Comparison of ENCODE assay signal across 31 cellular contexts in the genomic region with DNA sequence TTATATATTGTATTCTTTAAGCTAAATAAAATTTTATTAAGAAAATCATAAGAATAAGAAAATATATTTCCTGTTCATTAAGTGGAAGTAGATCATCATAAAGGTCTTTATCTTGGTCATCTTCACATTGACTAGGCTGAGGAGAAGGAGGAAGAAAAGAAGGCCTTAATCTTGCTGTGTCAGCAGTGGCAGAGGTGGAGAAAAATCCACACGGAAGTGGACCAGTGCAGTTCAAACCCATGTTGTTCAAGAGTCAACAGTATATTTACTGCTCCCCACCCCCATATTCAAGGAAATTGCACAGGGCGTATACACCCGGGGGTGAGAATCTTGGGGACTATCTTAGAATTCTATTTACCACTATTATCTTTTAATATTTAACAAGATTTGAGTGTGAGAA.
"Had no signal": no experiment of that assay in that cellular context is flagged by ENCODE, and none has a peak within 500 bp of the region (broad histone marks: within the 10 kb centered on the region; RNA-seq: fewer than 3 reads in every experiment).

No MANE protein-coding gene starts in this region.

- H3K4me1 ChIP-seq: esophagus muscularis mucosa, lower lobe of right lung, prostate gland had no signal

- H3K36me3 ChIP-seq: esophagus muscularis mucosa, neutrophil, ovary, prostate gland, WERI-Rb-1 had no signal

- H3K27ac ChIP-seq: esophagus muscularis mucosa, foreskin keratinocyte, heart left ventricle, lower lobe of right lung, neutrophil, ovary, prostate gland, skin epidermis, thoracic aorta, WERI-Rb-1 had no signal

- ATAC-seq: activated CD4-positive, CD25-positive, alpha-beta regulatory T cell treated with anti-CD3 and anti-CD28 coated beads, Interleukin-2, amount 50 U/mL, for 24 hours; activated naive CD8-positive, alpha-beta T cell treated with anti-CD3 and anti-CD28 coated beads, Interleukin-2, amount 50 U/mL, for 24 hours; foreskin keratinocyte; heart left ventricle; lower lobe of right lung; sciatic nerve; stimulated activated effector memory CD8-positive, alpha-beta T cell treated with anti-CD3 and anti-CD28 coated beads, Interleukin-12 subunit alpha, Interleukin-12 subunit beta, amount 100 ng/mL, for 72 hours had no signal

- H3K4me3 ChIP-seq: esophagus muscularis mucosa, heart left ventricle, lower lobe of right lung, ovary, prostate gland, skin epidermis, thoracic aorta had no signal

- H3K27me3 ChIP-seq: esophagus muscularis mucosa, foreskin keratinocyte, heart left ventricle, neutrophil, ovary had no signal

- H3K9me3 ChIP-seq: esophagus muscularis mucosa, heart left ventricle, lower lobe of right lung, neutrophil, ovary, prostate gland, thoracic aorta had no signal

- DNase-seq: activated CD4-positive, alpha-beta memory T cell treated with anti-CD3 and anti-CD28 coated beads for 36 hours; activated CD4-positive, alpha-beta T cell treated with anti-CD3 and anti-CD28 coated beads, Interleukin-2, amount 10 ng/mL, durations not matched to agents 24 days and 14 days; activated CD8-positive, alpha-beta memory T cell treated with anti-CD3 and anti-CD28 coated beads, Interleukin-2, amount 50 U/mL, for 4 hours; activated gamma-delta T cell; activated naive CD4-positive, alpha-beta T cell treated with anti-CD3 and anti-CD28 coated beads, Interleukin-2, amount 10 ng/mL, durations not matched to agents 7 days and 5 days; activated naive CD8-positive, alpha-beta T cell treated with anti-CD3 and anti-CD28 coated beads, Interleukin-2, amount 50 U/mL, for 24 hours; activated T-cell treated with anti-CD3 and anti-CD28 coated beads, Interleukin-2, amount 50 U/mL, for 1 hour; amygdala; caudate nucleus; endodermal cell; foreskin keratinocyte; heart left ventricle; hypothalamus; immature natural killer cell; kidney; lower lobe of right lung; nephron progenitor cell; ovary; retina; stimulated activated CD4-positive, alpha-beta T cell treated with anti-CD3 and anti-CD28 coated beads, Interleukin-4, amount 100 ng/mL, for 24 hours; T-helper 2 cell; trophoblast cell; WERI-Rb-1 had no signal
